Comparison of ENCODE assay signal across 31 cellular contexts in the genomic region with DNA sequence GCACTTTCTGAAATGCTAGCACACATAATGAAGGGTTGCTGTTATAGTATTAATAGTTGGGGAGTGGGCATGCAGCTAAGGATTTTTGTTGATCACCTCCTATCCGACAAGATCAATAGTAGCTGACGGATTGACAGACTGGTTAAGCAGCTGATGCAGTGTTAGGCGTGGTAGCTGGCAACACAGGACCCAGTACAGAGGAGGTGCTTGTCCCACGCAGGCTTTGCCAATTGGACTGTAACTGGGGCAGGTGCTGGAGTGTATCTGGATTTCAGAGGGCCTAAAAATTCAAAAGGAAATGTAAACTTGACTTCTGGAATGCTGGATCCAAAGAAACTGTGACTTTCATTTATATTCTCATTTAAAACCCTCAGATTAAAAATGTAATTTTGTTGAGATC.
DNase-seq lines count a peak whose midpoint lies in the region; ATAC-seq and TF ChIP-seq lines count a peak whose summit lies in the region.
"Had no signal": no experiment of that assay in that cellular context is flagged by ENCODE, and none has a peak within 500 bp of the region (broad histone marks: within the 10 kb centered on the region; RNA-seq: fewer than 3 reads in every experiment).

No MANE protein-coding gene starts in this region.

- peaks cover 4% of the 10 kb centered on the region for H3K9me3 Mint-ChIP-seq in neural progenitor cell
- H3K9me3 Mint-ChIP-seq: CD4-positive, alpha-beta T cell; CD8-positive, alpha-beta T cell had no signal

- H3K27me3 ChIP-seq in neural progenitor cell: no peaks in the 10 kb centered on the region
- H3K27me3 ChIP-seq: BE2C; BLaER1; BLaER1 treated with 17β-estradiol and CSF1 and Interleukin-3, amounts not matched to agents 10 nM and 100 nM had no signal

- H2AFZ ChIP-seq in neural progenitor cell (replicated peaks): no peak overlapping the region

- no peak overlapping the region for H3K4me3 ChIP-seq in neural progenitor cell
- H3K4me3 ChIP-seq: A549; BLaER1; BLaER1 treated with 17β-estradiol and CSF1 and Interleukin-3, amounts not matched to agents 10 nM and 100 nM had no signal

- H3K36me3 ChIP-seq in neural progenitor cell: no peaks in the 10 kb centered on the region
- H3K36me3 ChIP-seq: BE2C; BLaER1; BLaER1 treated with 17β-estradiol and CSF1 and Interleukin-3, amounts not matched to agents 10 nM and 100 nM had no signal

- ATAC-seq in HG02623 (IDR thresholded peaks at IDR 0.05; ENCODE audit: unreplicated experiment) (no peak), HG03342 (IDR thresholded peaks at IDR 0.05; ENCODE audit: unreplicated experiment) (no peak)
- ATAC-seq: A549; CD8-positive, alpha-beta T cell had no signal

- no peaks in the 10 kb centered on the region for H3K79me2 ChIP-seq in neural progenitor cell (ENCODE audit: low read depth)

- no peaks in the 10 kb centered on the region for H3K27me3 Mint-ChIP-seq in neural progenitor cell (ENCODE audit: insufficient read depth, low read depth)
- H3K27me3 Mint-ChIP-seq: B cell; CD4-positive, alpha-beta memory T cell; CD4-positive, alpha-beta T cell; CD4-positive, CD25-positive, alpha-beta regulatory T cell; CD8-positive, alpha-beta memory T cell had no signal

- TF ChIP-seq CTCF in neural progenitor cell (IDR thresholded peaks at IDR 0.05): no peak

- H4K20me1 ChIP-seq in neural progenitor cell (ENCODE audit: low read depth): no peaks in the 10 kb centered on the region
- H4K20me1 ChIP-seq: BLaER1; BLaER1 treated with 17β-estradiol and CSF1 and Interleukin-3, amounts not matched to agents 10 nM and 100 nM had no signal

- peak overlapping the region; percentile 45 for H3K4me2 ChIP-seq in neural progenitor cell
- H3K4me2 ChIP-seq: A549; BLaER1; BLaER1 treated with 17β-estradiol and CSF1 and Interleukin-3, amounts not matched to agents 10 nM and 100 nM had no signal

- H3K27ac ChIP-seq in neural progenitor cell: no peak overlapping the region
- H3K27ac ChIP-seq: 22Rv1; A549; BLaER1; BLaER1 treated with 17β-estradiol and CSF1 and Interleukin-3, amounts not matched to agents 10 nM and 100 nM; C4-2B had no signal

- no peaks in the 10 kb centered on the region for H3F3A ChIP-seq in neural progenitor cell (ENCODE audit: low read depth)

- no peaks in the 10 kb centered on the region for H3K9me3 ChIP-seq in neural progenitor cell (ENCODE audit: low read depth)
- H3K9me3 ChIP-seq: A549, BE2C, Caco-2 had no signal

- DNase-seq in neural progenitor cell (ENCODE audit: low spot score) (no peak), putamen (ENCODE audit: low spot score) (peak; percentile 41)
- DNase-seq: 8988T; ACHN; AML-193; BE2C; C1 segment of cervical spinal cord; Caco-2; Calu3; CD4-positive, alpha-beta memory T cell; CD4-positive, alpha-beta T cell; CD4-positive, CD25-positive, alpha-beta regulatory T cell; CD8-positive, alpha-beta memory T cell; CD8-positive, alpha-beta T cell; COR-L47; DMS 273 treated with DMSO at 0.1 percent for 48 hours; DMS153; DMS53; DMS79; DMS79 treated with DMSO at 0.1 percent for 48 hours; DND-41; EL had no signal

- no peak overlapping the region for H3K4me3 Mint-ChIP-seq in neural progenitor cell
- H3K4me3 Mint-ChIP-seq: B cell; CD14-positive monocyte; CD4-positive, alpha-beta memory T cell; CD4-positive, alpha-beta T cell; CD4-positive, CD25-positive, alpha-beta regulatory T cell; CD8-positive, alpha-beta memory T cell; CD8-positive, alpha-beta T cell had no signal

- no peak overlapping the region for H3K9ac ChIP-seq in neural progenitor cell
- H3K9ac ChIP-seq: BLaER1; BLaER1 treated with 17β-estradiol and CSF1 and Interleukin-3, amounts not matched to agents 10 nM and 100 nM had no signal

- peaks cover 13% of the 10 kb centered on the region for H3K4me1 ChIP-seq in neural progenitor cell
- H3K4me1 ChIP-seq: A549; BE2C; BLaER1; BLaER1 treated with 17β-estradiol and CSF1 and Interleukin-3, amounts not matched to agents 10 nM and 100 nM; Caco-2 had no signal

- peaks cover 2% of the 10 kb centered on the region for H3K36me3 Mint-ChIP-seq in neural progenitor cell
- H3K36me3 Mint-ChIP-seq: CD14-positive monocyte; CD4-positive, alpha-beta memory T cell; CD4-positive, CD25-positive, alpha-beta regulatory T cell; CD8-positive, alpha-beta memory T cell; CD8-positive, alpha-beta T cell had no signal

- no peaks in the 10 kb centered on the region for H3K4me1 Mint-ChIP-seq in neural progenitor cell
- H3K4me1 Mint-ChIP-seq: B cell; CD14-positive monocyte; CD4-positive, CD25-positive, alpha-beta regulatory T cell; CD8-positive, alpha-beta memory T cell had no signal

- H3K27ac Mint-ChIP-seq in neural progenitor cell: no peak overlapping the region
- H3K27ac Mint-ChIP-seq: B cell; CD14-positive monocyte; CD4-positive, alpha-beta memory T cell; CD4-positive, alpha-beta T cell; CD4-positive, CD25-positive, alpha-beta regulatory T cell; CD8-positive, alpha-beta memory T cell; CD8-positive, alpha-beta T cell had no signal
